Comparison of ENCODE assay signal across 24 cellular contexts in the genomic region with DNA sequence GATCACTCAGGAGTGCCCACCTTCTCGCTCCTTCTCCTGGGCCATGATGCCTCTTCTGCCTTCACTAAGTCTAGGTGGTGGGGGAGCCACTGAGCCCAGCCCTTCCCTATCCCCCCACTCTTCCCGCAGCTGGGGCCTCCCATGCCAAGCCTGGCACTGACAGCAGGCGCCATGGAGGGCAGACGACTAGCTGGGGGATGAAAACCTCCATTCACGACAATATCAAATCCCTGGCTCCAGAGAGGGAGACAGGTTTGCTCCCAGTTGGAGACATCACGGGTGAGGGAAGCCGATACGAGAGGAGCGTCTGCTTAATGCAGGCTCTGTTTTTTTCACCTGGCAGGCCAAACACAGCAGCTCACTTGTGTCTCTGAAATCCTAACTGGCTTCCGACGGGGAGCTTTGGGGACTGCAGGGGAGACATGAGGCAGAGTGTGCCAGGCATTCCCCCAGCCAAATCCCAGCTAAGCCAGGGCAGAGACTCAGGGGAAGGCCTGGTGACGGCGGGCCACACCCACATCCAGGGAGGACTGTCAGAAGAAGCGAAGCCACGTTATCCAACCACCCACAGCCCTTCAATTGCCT.
"Had no signal": no experiment of that assay in that cellular context is flagged by ENCODE, and none has a peak within 500 bp of the region (broad histone marks: within the 10 kb centered on the region; RNA-seq: fewer than 3 reads in every experiment).

No MANE protein-coding gene starts in this region.

- H3K4me1 Mint-ChIP-seq: activated T-helper 17 cell treated with anti-CD3 and anti-CD28 coated beads, Interleukin-2, amount 50 U/mL, for 72 hours; central memory CD8-positive, alpha-beta T cell; memory B cell; naive B cell; T-cell had no signal

- H3K4me3 ChIP-seq: breast epithelium, heart left ventricle, sigmoid colon, thyroid gland had no signal

- H3K27me3 ChIP-seq: breast epithelium, heart left ventricle, sigmoid colon, thyroid gland had no signal

- H3K9me3 Mint-ChIP-seq: activated naive CD4-positive, alpha-beta T cell treated with anti-CD3 and anti-CD28 coated beads, Interleukin-2, amount 50 U/mL, for 72 hours; activated T-helper 17 cell treated with anti-CD3 and anti-CD28 coated beads, Interleukin-2, amount 50 U/mL, for 72 hours; central memory CD8-positive, alpha-beta T cell; memory B cell; naive B cell; neural crest cell; T-cell; T-helper 2 cell treated with Interferon-gamma antibody and Interleukin-4, amounts not matched to agents 5 μg/mL and 100 μg/mL, for 36 hours had no signal

- H3K27ac ChIP-seq: breast epithelium, heart left ventricle, thyroid gland, VCaP had no signal

- H3K36me3 ChIP-seq: breast epithelium, heart left ventricle, sigmoid colon, thyroid gland had no signal

- DNase-seq: activated CD4-positive, alpha-beta T cell treated with anti-CD3 and anti-CD28 coated beads, Interleukin-2, amount 50 U/mL, for 1 hour; activated CD4-positive, CD25-positive, alpha-beta regulatory T cell treated with anti-CD3 and anti-CD28 coated beads, Interleukin-2, amount 50 U/mL, for 72 hours; activated CD8-positive, alpha-beta T cell treated with anti-CD3 and anti-CD28 coated beads, Interleukin-2, amount 10 ng/mL, durations not matched to agents 7 days and 5 days; activated T-cell treated with anti-CD3 and anti-CD28 coated beads, Interleukin-2, amount 50 U/mL, for 1 hour; cortex of kidney; islet precursor cell; left colon; naive B cell; retina; sigmoid colon; stimulated activated CD4-positive, alpha-beta T cell treated with anti-CD3 and anti-CD28 coated beads, Interleukin-4, amount 100 ng/mL, for 1 hour; stimulated activated naive CD8-positive, alpha-beta T cell treated with anti-CD3 and anti-CD28 coated beads, Interleukin-15, Interleukin-2, amounts not matched to agents 100 U/mL and 50 U/mL, for 24 hours; T-cell; thyroid gland had no signal

- H3K4me3 Mint-ChIP-seq: activated CD8-positive, alpha-beta T cell treated with anti-CD3 and anti-CD28 coated beads, Interleukin-2, amount 10 ng/mL, durations not matched to agents 7 days and 5 days; activated T-helper 17 cell treated with anti-CD3 and anti-CD28 coated beads, Interleukin-2, amount 50 U/mL, for 72 hours; central memory CD8-positive, alpha-beta T cell; memory B cell; neural crest cell; T-cell; T-helper 2 cell treated with Interferon-gamma antibody and Interleukin-4, amounts not matched to agents 5 μg/mL and 100 μg/mL, for 36 hours had no signal

- H3K9me3 ChIP-seq: breast epithelium, heart left ventricle, sigmoid colon, thyroid gland had no signal

- H3K27ac Mint-ChIP-seq: activated CD8-positive, alpha-beta T cell treated with anti-CD3 and anti-CD28 coated beads, Interleukin-2, amount 10 ng/mL, durations not matched to agents 7 days and 5 days; activated T-helper 17 cell treated with anti-CD3 and anti-CD28 coated beads, Interleukin-2, amount 50 U/mL, for 72 hours; memory B cell; naive B cell; progenitor cell of endocrine pancreas; T-cell; T-helper 2 cell treated with Interferon-gamma antibody and Interleukin-4, amounts not matched to agents 5 μg/mL and 100 μg/mL, for 36 hours had no signal

- H3K36me3 Mint-ChIP-seq: activated naive CD4-positive, alpha-beta T cell treated with anti-CD3 and anti-CD28 coated beads, Interleukin-2, amount 50 U/mL, for 72 hours; memory B cell; naive B cell; T-cell had no signal

- ATAC-seq: activated CD8-positive, alpha-beta T cell treated with anti-CD3 and anti-CD28 coated beads, Interleukin-2, amount 10 ng/mL, durations not matched to agents 7 days and 5 days; activated naive CD4-positive, alpha-beta T cell treated with anti-CD3 and anti-CD28 coated beads, Interleukin-2, amount 50 U/mL, for 72 hours; activated T-helper 17 cell treated with anti-CD3 and anti-CD28 coated beads, Interleukin-2, amount 50 U/mL, for 72 hours; heart left ventricle; left colon; stimulated activated naive CD8-positive, alpha-beta T cell treated with anti-CD3 and anti-CD28 coated beads, Interleukin-15, Interleukin-2, amounts not matched to agents 100 U/mL and 50 U/mL, for 24 hours; T-cell had no signal
